Comparison of ENCODE assay signal across 26 cellular contexts in the genomic region with DNA sequence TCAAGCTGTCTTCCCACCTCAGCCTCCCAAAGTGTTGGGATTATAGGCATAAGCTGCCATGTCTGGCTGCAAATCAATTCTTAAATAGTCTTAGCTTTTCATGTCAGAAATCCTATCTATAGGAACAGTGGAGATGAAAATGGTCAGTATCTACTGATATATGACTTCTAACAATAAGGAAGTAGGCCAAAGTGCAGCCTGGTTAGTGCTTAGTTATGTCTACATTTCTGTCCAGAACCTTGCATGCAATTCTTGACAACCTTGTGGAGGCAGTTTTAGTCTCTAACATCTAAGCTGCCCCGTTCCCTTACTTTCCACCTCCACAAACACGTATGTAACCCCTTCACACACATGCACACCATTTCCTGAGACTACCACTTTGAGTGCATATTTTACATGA.
"Had no signal": no experiment of that assay in that cellular context is flagged by ENCODE, and none has a peak within 500 bp of the region (broad histone marks: within the 10 kb centered on the region; RNA-seq: fewer than 3 reads in every experiment).

No MANE protein-coding gene starts in this region.

- H3K9me3 ChIP-seq: upper lobe of left lung had no signal

- H3K27me3 ChIP-seq: brain microvascular endothelial cell, hepatocyte, upper lobe of left lung had no signal

- H2AFZ ChIP-seq: hepatocyte had no signal

- H3K4me1 Mint-ChIP-seq: activated naive CD4-positive, alpha-beta T cell treated with anti-CD3 and anti-CD28 coated beads, Interleukin-2, amount 50 U/mL, for 24 hours; stimulated activated naive B cell treated with anti-CD40 and anti-IgM and Interleukin-4, amounts not matched to agents 10 μg/mL and 1 μg/mL and 100 μg/mL, for 72 hours; T-cell had no signal

- H3K4me3 Mint-ChIP-seq: activated CD8-positive, alpha-beta T cell treated with anti-CD3 and anti-CD28 coated beads, Interleukin-2, amount 10 ng/mL, durations not matched to agents 7 days and 5 days; activated naive CD4-positive, alpha-beta T cell treated with anti-CD3 and anti-CD28 coated beads, Interleukin-2, amount 50 U/mL, for 24 hours; stimulated activated naive B cell treated with anti-CD40 and anti-IgM and Interleukin-4, amounts not matched to agents 10 μg/mL and 1 μg/mL and 100 μg/mL, for 72 hours; T-cell; T-helper 2 cell treated with Interferon-gamma antibody and Interleukin-4, amounts not matched to agents 5 μg/mL and 100 μg/mL, for 36 hours had no signal

- H3K4me2 ChIP-seq: hepatocyte had no signal

- H3K27ac ChIP-seq: brain microvascular endothelial cell, left ventricle myocardium inferior, upper lobe of left lung, WERI-Rb-1 had no signal

- DNase-seq: activated CD4-positive, alpha-beta T cell treated with anti-CD3 and anti-CD28 coated beads for 1 hour; activated CD4-positive, alpha-beta T cell treated with anti-CD3 and anti-CD28 coated beads, Interleukin-2, amount 50 U/mL, for 1 hour; activated CD8-positive, alpha-beta T cell treated with anti-CD3 and anti-CD28 coated beads, Interleukin-2, amount 10 ng/mL, durations not matched to agents 7 days and 5 days; activated gamma-delta T cell treated with Interleukin-2 at 50 U/mL for 16 hours; activated T-cell treated with anti-CD3 and anti-CD28 coated beads, Interleukin-2, amount 50 U/mL, for 1 hour; aorta; brain microvascular endothelial cell; caudate nucleus; effector memory CD4-positive, alpha-beta T cell; foreskin melanocyte; glutamatergic neuron; kidney glomerular epithelial cell; left ventricle myocardium inferior; occipital lobe; posterior cingulate gyrus; stimulated activated CD4-positive, alpha-beta T cell treated with anti-CD3 and anti-CD28 coated beads, Interleukin-2, amount 100 ng/mL, for 48 hours; stimulated activated CD8-positive, alpha-beta memory T cell treated with anti-CD3 and anti-CD28 coated beads, Interleukin-4, amount 100 ng/mL, for 48 hours; stimulated activated naive B cell treated with anti-CD40 and anti-IgM and Interleukin-4, amounts not matched to agents 10 μg/mL and 1 μg/mL and 100 μg/mL, for 72 hours; T-cell; upper lobe of left lung; WERI-Rb-1 had no signal

- H3K36me3 Mint-ChIP-seq: activated naive CD4-positive, alpha-beta T cell treated with anti-CD3 and anti-CD28 coated beads, Interleukin-2, amount 50 U/mL, for 24 hours; stimulated activated naive B cell treated with anti-CD40 and anti-IgM and Interleukin-4, amounts not matched to agents 10 μg/mL and 1 μg/mL and 100 μg/mL, for 72 hours; T-cell had no signal

- H3K4me3 ChIP-seq: hepatocyte, left ventricle myocardium inferior, upper lobe of left lung had no signal

- H3K27me3 Mint-ChIP-seq: activated naive CD4-positive, alpha-beta T cell treated with anti-CD3 and anti-CD28 coated beads, Interleukin-2, amount 50 U/mL, for 24 hours had no signal

- H3K9me3 Mint-ChIP-seq: activated naive CD4-positive, alpha-beta T cell treated with anti-CD3 and anti-CD28 coated beads, Interleukin-2, amount 50 U/mL, for 24 hours; T-cell; T-helper 2 cell treated with Interferon-gamma antibody and Interleukin-4, amounts not matched to agents 5 μg/mL and 100 μg/mL, for 36 hours had no signal

- H3K27ac Mint-ChIP-seq: activated CD8-positive, alpha-beta T cell treated with anti-CD3 and anti-CD28 coated beads, Interleukin-2, amount 10 ng/mL, durations not matched to agents 7 days and 5 days; activated naive CD4-positive, alpha-beta T cell treated with anti-CD3 and anti-CD28 coated beads, Interleukin-2, amount 50 U/mL, for 24 hours; stimulated activated naive B cell treated with anti-CD40 and anti-IgM and Interleukin-4, amounts not matched to agents 10 μg/mL and 1 μg/mL and 100 μg/mL, for 72 hours; T-cell; T-helper 2 cell treated with Interferon-gamma antibody and Interleukin-4, amounts not matched to agents 5 μg/mL and 100 μg/mL, for 36 hours had no signal

- H3K36me3 ChIP-seq: brain microvascular endothelial cell, left ventricle myocardium inferior, upper lobe of left lung, WERI-Rb-1 had no signal

- H3K4me1 ChIP-seq: left ventricle myocardium inferior, upper lobe of left lung had no signal

- ATAC-seq: activated CD8-positive, alpha-beta T cell treated with anti-CD3 and anti-CD28 coated beads, Interleukin-2, amount 10 ng/mL, durations not matched to agents 7 days and 5 days; esophagus mucosa; sciatic nerve; stimulated activated naive B cell treated with anti-CD40 and anti-IgM and Interleukin-4, amounts not matched to agents 10 μg/mL and 1 μg/mL and 100 μg/mL, for 72 hours; T-cell had no signal

- H3K79me2 ChIP-seq: hepatocyte had no signal
